8 cellular contexts compared by ENCODE assay signal in the genomic region with DNA sequence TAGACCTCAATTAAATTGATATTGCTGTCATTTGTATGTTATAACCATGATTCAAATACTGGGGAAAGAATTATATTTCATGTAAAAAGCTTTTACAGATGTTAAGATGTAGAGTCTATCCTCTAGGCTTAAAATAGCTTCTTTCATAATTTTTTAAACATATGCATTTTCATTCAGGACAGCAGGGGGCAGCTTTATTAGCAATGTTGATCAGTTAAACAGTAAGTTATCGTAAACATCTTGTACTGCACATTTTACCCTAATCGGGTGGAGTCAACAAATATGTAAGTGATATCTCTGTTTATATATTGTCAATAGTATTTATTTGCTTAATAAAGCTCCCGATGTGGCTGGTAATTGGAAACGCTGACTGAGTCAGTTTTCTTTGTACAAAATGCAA.
DNase-seq lines count a peak whose midpoint lies in the region; ATAC-seq and TF ChIP-seq lines count a peak whose summit lies in the region.

No MANE protein-coding gene starts in this region.

- H3K36me3 ChIP-seq in CD8-positive, alpha-beta T cell (ENCODE audit: insufficient read depth, low read length) = no peaks in the 10 kb centered on the region
- no peaks in the 10 kb centered on the region for H3K36me3 ChIP-seq in IMR-90 (ENCODE audit: control insufficient read depth, insufficient read depth, low read length)
- no peaks in the 10 kb centered on the region for H3K36me3 ChIP-seq in WERI-Rb-1

- in situ Hi-C loops in IMR-90 (cut with MboI; ENCODE audit: low sequenced_read_pairs) = loop anchor here (10.0 kb wide), 1 partner anchor 207 kb away; a partner anchor contains a TSS
- in situ Hi-C loops in astrocyte of the spinal cord (cut with HindIII; ENCODE audit: low sequenced_read_pairs) = no loop called here

- no peak for DNase-seq in CD8-positive, alpha-beta T cell
- DNase-seq in IMR-90 = peak; percentile 39
- peak; percentile 32 for DNase-seq in astrocyte of the spinal cord (ENCODE audit: low read depth, low spot score)
- DNase-seq in lung microvascular endothelial cell (ENCODE audit: low read depth in 2 of 2) = peak; percentile 43 to 62
- no peak for DNase-seq in WERI-Rb-1

- POLR2A ChIA-PET in CD8-positive, alpha-beta T cell (lab: Charles Lee) = interaction anchor here (1.0 to 1.3 kb wide), 2 partner anchors 208 to 237 kb away, joined by 3 to 7 read pairs; no protein-coding TSS in a partner anchor
- POLR2A ChIA-PET in IMR-90 (lab: Charles Lee; ENCODE audit: unreplicated experiment) = no interaction called here

- H2BK20ac ChIP-seq in IMR-90 (ENCODE audit: low read depth, low read length) = no peak overlapping the region

- no TSS peak for BruUV-seq in IMR-90 (replicated peaks; lab: Mats Ljungman, UMichigan)

- no peak overlapping the region for H4K5ac ChIP-seq in IMR-90 (ENCODE audit: low read depth, low read length)

- no peaks in the 10 kb centered on the region for H3K9me3 ChIP-seq in CD8-positive, alpha-beta T cell (ENCODE audit: low read length)
- no peaks in the 10 kb centered on the region for H3K9me3 ChIP-seq in IMR-90 (ENCODE audit: control insufficient read depth, insufficient read depth, low read length)
- H3K9me3 ChIP-seq in WERI-Rb-1 (ENCODE audit: severe bottlenecking) = no peaks in the 10 kb centered on the region

- no peaks in the 10 kb centered on the region for H4K20me1 ChIP-seq in IMR-90 (ENCODE audit: insufficient read depth, low read length)

- H3K18ac ChIP-seq in IMR-90 (ENCODE audit: low read depth, low read length) = no peak overlapping the region

- no peak overlapping the region for H3K4ac ChIP-seq in IMR-90 (ENCODE audit: low read depth, low read length)

- no peak for TF ChIP-seq POLR2A in IMR-90 (IDR thresholded peaks at IDR 0.05; ENCODE audit: low read depth, low read length)

- H2BK120ac ChIP-seq in IMR-90 (ENCODE audit: low read depth, low read length) = no peak overlapping the region

- TF ChIP-seq RAD21 in IMR-90 (IDR thresholded peaks at IDR 0.05; ENCODE audit: low read length) = peak; percentile 50

- no peak overlapping the region for H4K8ac ChIP-seq in IMR-90 (ENCODE audit: low read depth in 2 of 2, low read length in 2 of 2)

- H3K27ac ChIP-seq in CD8-positive, alpha-beta T cell (ENCODE audit: low read depth, low read length) = no peak overlapping the region
- H3K27ac ChIP-seq in IMR-90 (ENCODE audit: insufficient read depth, low read length) (no peak overlapping the region), WERI-Rb-1 (no peak overlapping the region)

- TF ChIP-seq CTCF in CD8-positive, alpha-beta T cell (IDR thresholded peaks at IDR 0.05) = peak; percentile 49
- TF ChIP-seq CTCF in IMR-90 (conservative IDR thresholded peaks at IDR 0.05; ENCODE audit: low read depth, low read length) = peak; percentile 55
- TF ChIP-seq CTCF in astrocyte of the spinal cord (IDR thresholded peaks at IDR 0.05; ENCODE audit: low read depth, low read length) = peak; percentile 40
- TF ChIP-seq CTCF in WERI-Rb-1 (IDR thresholded peaks at IDR 0.05; ENCODE audit: low read depth, low read length) = no peak

- H3K23ac ChIP-seq in IMR-90 (ENCODE audit: low read depth, low read length) = no peak overlapping the region

- H3K27me3 Mint-ChIP-seq in CD8-positive, alpha-beta T cell (ENCODE audit: low read depth) = peaks cover 2% of the 10 kb centered on the region

- 0 out of 2 replicates have a peak overlapping the region, but pooled peaks have one; percentile 56 for H3K4me2 ChIP-seq in IMR-90 (ENCODE audit: low read depth, low read length)

- H2AK9ac ChIP-seq in IMR-90 (replicated peaks; ENCODE audit: low read depth, low read length, poor library complexity) = no peak overlapping the region

- dilution Hi-C loops in IMR-90 (cut with HindIII; ENCODE audit: low sequenced_read_pairs, unreplicated experiment) = no loop called here

- intact Hi-C loops in CD8-positive, alpha-beta T cell (cut with DNase I, micrococcal nuclease) = loop anchor here (1.0 kb wide), 1 partner anchor 237 kb away; no protein-coding TSS in a partner anchor
- intact Hi-C loops in IMR-90 (cut with micrococcal nuclease) = loop anchor here (5.0 kb wide), 2 partner anchors 209 to 239 kb away; a partner anchor contains a TSS

- no peak overlapping the region for H2AFZ ChIP-seq in IMR-90 (replicated peaks; ENCODE audit: low read length, poor library complexity)

- no peak overlapping the region for H3K56ac ChIP-seq in IMR-90 (ENCODE audit: extremely low read depth, insufficient read depth, low read length)

- H3K36me3 Mint-ChIP-seq in CD8-positive, alpha-beta T cell = no peaks in the 10 kb centered on the region

- H3K79me1 ChIP-seq in IMR-90 (ENCODE audit: low read depth in 1 of 2, low read length in 2 of 2) = no peaks in the 10 kb centered on the region

- H3K4me3 Mint-ChIP-seq in CD8-positive, alpha-beta T cell = no peak overlapping the region

- no peak overlapping the region for H2BK15ac ChIP-seq in IMR-90 (ENCODE audit: low read depth, low read length)

- CTCF ChIA-PET in CD8-positive, alpha-beta T cell (lab: Charles Lee) = interaction anchor here (0.7 to 3.9 kb wide), 10 partner anchors 10 to 333 kb away, joined by 3 to 30 read pairs (median 4); no protein-coding TSS in a partner anchor
- CTCF ChIA-PET in IMR-90 (lab: Yijun Ruan, JAX) = interaction anchor here (0.5 to 2.0 kb wide), 9 partner anchors 11 to 277 kb away, joined by 3 to 6 read pairs (median 4); no protein-coding TSS in a partner anchor

- H3K27ac Mint-ChIP-seq in CD8-positive, alpha-beta T cell = no peak overlapping the region

- ATAC-seq in CD8-positive, alpha-beta T cell = no peak
- ATAC-seq in IMR-90 (ENCODE audit: low read depth) (0 out of 2 replicates have a peak, but pooled peaks have one; percentile 35), HG03469 (IDR thresholded peaks at IDR 0.05; ENCODE audit: unreplicated experiment) (no peak), GM21390 (IDR thresholded peaks at IDR 0.05; ENCODE audit: unreplicated experiment) (no peak), GM19455 (IDR thresholded peaks at IDR 0.05; ENCODE audit: unreplicated experiment) (no peak)

- no peaks in the 10 kb centered on the region for H3K27me3 ChIP-seq in CD8-positive, alpha-beta T cell (ENCODE audit: insufficient read depth, low read length)
- peaks cover 2% of the 10 kb centered on the region; the same call in 1 of the 2 replicates for H3K27me3 ChIP-seq in IMR-90 (ENCODE audit: control insufficient read depth, insufficient read depth, low read length)
- H3K27me3 ChIP-seq in WERI-Rb-1 (ENCODE audit: insufficient read depth, low read depth, severe bottlenecking) = peaks cover 18% of the 10 kb centered on the region

- H3K4me3 ChIP-seq in CD8-positive, alpha-beta T cell (ENCODE audit: low read depth, low read length) = no peak overlapping the region
- no peak overlapping the region for H3K4me3 ChIP-seq in IMR-90 (ENCODE audit: insufficient read depth, low read depth, low read length)
- H3K4me3 ChIP-seq in astrocyte of the spinal cord (ENCODE audit: low read depth, low read length) = no peak overlapping the region
- H3K4me3 ChIP-seq in WERI-Rb-1 (ENCODE audit: low read depth, low read length) = no peak overlapping the region

- H3K9me3 Mint-ChIP-seq in CD8-positive, alpha-beta T cell = no peaks in the 10 kb centered on the region

- no peak overlapping the region for H3K14ac ChIP-seq in IMR-90 (replicated peaks; ENCODE audit: low read depth, low read length)

- no peaks in the 10 kb centered on the region for H3K4me1 Mint-ChIP-seq in CD8-positive, alpha-beta T cell (ENCODE audit: low read depth)

- H4K91ac ChIP-seq in IMR-90 (ENCODE audit: insufficient read depth, low read depth, low read length) = no peak overlapping the region

- H3K4me1 ChIP-seq in CD8-positive, alpha-beta T cell (ENCODE audit: insufficient read depth, low read length) = no peaks in the 10 kb centered on the region
- H3K4me1 ChIP-seq in IMR-90 (ENCODE audit: control insufficient read depth, insufficient read depth, low read length) = no peaks in the 10 kb centered on the region

- no peak overlapping the region for H3K9ac ChIP-seq in IMR-90 (ENCODE audit: low read depth, low read length)

- no CpG with 5 or more reads among the region's 4 CpGs for WGBS in IMR-90 (ENCODE audit: extremely low coverage in 2 of 2, insufficient read length in 1 of 2), 2 experiments

- no peak overlapping the region for H2AK5ac ChIP-seq in IMR-90 (ENCODE audit: low read depth, low read length)

- H3K9me1 ChIP-seq in IMR-90 (ENCODE audit: insufficient read depth, low read length) = no peaks in the 10 kb centered on the region

- H2BK5ac ChIP-seq in IMR-90 (ENCODE audit: low read depth, low read length, poor library complexity, severe bottlenecking) = peak overlapping the region; percentile 50

TF ChIP-seq in IMR-90, 13 proteins besides CTCF, POLR2A, EP300 and RAD21:
- TF ChIP-seq SMC3 (IDR thresholded peaks at IDR 0.05; ENCODE audit: low read depth, low read length) (peak; percentile 45), MAFK (IDR thresholded peaks at IDR 0.05; ENCODE audit: low read depth, low read length) (peak; percentile 43; the same call in 1 of the 2 replicates), NFE2L2 (IDR thresholded peaks at IDR 0.05; ENCODE audit: low read depth, low read length) (no peak)
TF ChIP-seq in IMR-90: peak in this region for 2.

Comparison
In these comparisons a context has a peak if more than half of its experiments do, and no peak if none do; other contexts are left out.
1. DNase-seq: peak in IMR-90 (single experiment), astrocyte of the spinal cord (single experiment) and lung microvascular endothelial cell (2 of 2); none in CD8-positive, alpha-beta T cell (0 of 7) and WERI-Rb-1 (single experiment).